8 cellular contexts compared by ENCODE assay signal in the genomic region with DNA sequence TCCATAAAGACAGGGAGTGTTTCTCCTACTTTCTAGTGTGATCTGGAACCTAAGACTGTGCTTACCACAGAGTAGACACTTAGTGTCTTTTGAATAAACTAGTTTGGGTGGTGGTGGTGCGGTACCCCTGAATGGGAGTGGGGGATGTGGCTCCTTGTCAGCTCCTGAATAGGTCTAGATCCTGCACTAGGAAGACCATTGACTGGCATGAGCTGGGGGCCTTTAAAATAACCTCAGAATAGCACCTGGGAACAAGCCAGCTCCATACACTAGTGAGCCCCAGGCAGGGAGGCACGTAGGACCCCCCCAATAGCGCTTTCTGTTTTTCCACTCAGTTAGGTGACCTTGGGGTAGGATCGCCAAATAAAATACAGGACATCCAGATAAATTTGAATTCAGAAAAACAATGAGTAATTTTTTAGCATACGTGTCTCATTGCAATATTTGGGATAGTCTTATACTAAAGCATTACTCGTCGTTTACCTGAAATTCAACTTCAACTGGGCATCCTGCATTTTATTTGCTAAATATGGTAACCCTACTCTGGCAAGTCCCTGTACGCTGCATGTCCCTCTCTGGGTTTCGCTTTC. TPM values are rescaled to one million over a fixed set of nuclear protein-coding genes. Genes with fewer than 3 reads are reported as not detected.
DNase-seq lines count a peak whose midpoint lies in the region; ATAC-seq and TF ChIP-seq lines count a peak whose summit lies in the region.

No MANE protein-coding gene starts in this region.

- H3K27me3 Mint-ChIP-seq in activated T-cell treated with anti-CD3 and anti-CD28 coated beads, Interleukin-2, amount 50 U/mL, for 4 hours (ENCODE audit: low read depth): no peaks in the 10 kb centered on the region

- DNase-seq in activated T-cell treated with anti-CD3 and anti-CD28 coated beads, Interleukin-2, amount 50 U/mL, for 4 hours: no peak
- no peak for DNase-seq in activated T-cell treated with anti-CD3 and anti-CD28 coated beads, Interleukin-2, amount 50 U/mL, for 1 hour
- DNase-seq in astrocyte of the spinal cord (ENCODE audit: low read depth, low spot score) (no peak), lower lobe of right lung (no peak), transverse colon (no peak), NCI-H128 (lab: John Stamatoyannopoulos, UW; ENCODE audit: unreplicated experiment) (no peak), NCI-H1417 (lab: John Stamatoyannopoulos, UW) (no peak)
- DNase-seq in central memory CD4-positive, alpha-beta T cell: no peak

- TF ChIP-seq POLR2A in transverse colon (IDR thresholded peaks at IDR 0.05): no peak

- 25 to 41% methylated on average over 6 to 9 of the region's 9 CpGs for WGBS in transverse colon (ENCODE audit: low coverage in 1 of 2), 2 donors

- H3K4me3 Mint-ChIP-seq in activated T-cell treated with anti-CD3 and anti-CD28 coated beads, Interleukin-2, amount 50 U/mL, for 4 hours: peak overlapping the region; percentile 98

- H3K27me3 ChIP-seq in lower lobe of right lung (ENCODE audit: low read depth) (no peaks in the 10 kb centered on the region), transverse colon (no peaks in the 10 kb centered on the region)

- no peak for TF ChIP-seq CTCF in astrocyte of the spinal cord (IDR thresholded peaks at IDR 0.05; ENCODE audit: low read depth, low read length)
- no peak for TF ChIP-seq CTCF in lower lobe of right lung (IDR thresholded peaks at IDR 0.05)
- TF ChIP-seq CTCF in transverse colon (IDR thresholded peaks at IDR 0.05): no peak

- no peaks in the 10 kb centered on the region for H3K36me3 ChIP-seq in lower lobe of right lung
- no peaks in the 10 kb centered on the region for H3K36me3 ChIP-seq in transverse colon

- H3K36me3 Mint-ChIP-seq in activated T-cell treated with anti-CD3 and anti-CD28 coated beads, Interleukin-2, amount 50 U/mL, for 4 hours (ENCODE audit: insufficient read depth): peaks cover 8% of the 10 kb centered on the region

- H3K4me1 Mint-ChIP-seq in activated T-cell treated with anti-CD3 and anti-CD28 coated beads, Interleukin-2, amount 50 U/mL, for 4 hours (ENCODE audit: low read depth): peaks cover 46% of the 10 kb centered on the region

- H3K9me3 Mint-ChIP-seq in activated T-cell treated with anti-CD3 and anti-CD28 coated beads, Interleukin-2, amount 50 U/mL, for 4 hours: no peaks in the 10 kb centered on the region

- intact Hi-C loops in lower lobe of right lung (cut with DNase I) (no loop called here), transverse colon (cut with DNase I; ENCODE audit: low total_unique reads) (no loop called here)

- H3K9me3 ChIP-seq in lower lobe of right lung: no peaks in the 10 kb centered on the region
- no peaks in the 10 kb centered on the region for H3K9me3 ChIP-seq in transverse colon

- in situ Hi-C loops in astrocyte of the spinal cord (cut with HindIII; ENCODE audit: low sequenced_read_pairs): no loop called here
- in situ Hi-C loops in transverse colon (cut with MboI; ENCODE audit: low pct_ligation_motif_present in 1 of 4, low pct_unique_long_range_greater_than_20kb in 1 of 4, low sequenced_read_pairs in 3 of 4): no loop called here

- ATAC-seq in activated T-cell treated with anti-CD3 and anti-CD28 coated beads, Interleukin-2, amount 50 U/mL, for 4 hours: peak in 1 of 2 donors; percentile 10
- no peak for ATAC-seq in lower lobe of right lung

- peaks cover 25% of the 10 kb centered on the region for H3K4me1 ChIP-seq in lower lobe of right lung
- H3K4me1 ChIP-seq in transverse colon: peaks cover 4 to 21% (median 7%) of the 10 kb centered on the region in 4 donors

- H3K4me3 ChIP-seq in astrocyte of the spinal cord (ENCODE audit: low read depth, low read length) (peak overlapping the region; percentile 79), lower lobe of right lung (peak overlapping the region; percentile 80), transverse colon (peak overlapping the region; percentile 44 to 81 (median 69))

- H3K27ac ChIP-seq in lower lobe of right lung (peak overlapping the region; percentile 90), transverse colon (peak overlapping the region; percentile 82 to 91 (median 87))

- no peak for TF ChIP-seq EP300 in transverse colon (IDR thresholded peaks at IDR 0.05; ENCODE audit: low read depth)

RNA-seq across cellular contexts. Expression of gene AZIN2, which starts 45.6 kb away (rescaled TPM):
- 1 to 10 TPM in 2 of 3 donors, under 1 TPM in 1; 0.30 to 2.2 (median 1.4) TPM for total RNA-seq in activated T-cell treated with anti-CD3 and anti-CD28 coated beads, Interleukin-2, amount 50 U/mL, for 4 hours
- total RNA-seq in lower lobe of right lung (2.4 TPM), transverse colon (10 to 100 TPM; 11.6 to 93.3 (median 42.0) TPM)

RNA-seq across cellular contexts. Expression of gene TRIM62, which starts 55.3 kb away (rescaled TPM):
- total RNA-seq in activated T-cell treated with anti-CD3 and anti-CD28 coated beads, Interleukin-2, amount 50 U/mL, for 4 hours: 1 to 10 TPM; 3.8 to 5.9 (median 4.5) TPM
- 6.5 TPM for total RNA-seq in lower lobe of right lung
- total RNA-seq in transverse colon: 10 to 100 TPM in 1 of 4 donors, 1 to 10 TPM in 3; 4.6 to 52.0 (median 5.8) TPM
